8 cellular contexts compared by ENCODE assay signal in genomic region chr3:188749010-188749617, GRCh38.
DNase-seq lines count a peak whose midpoint lies in the region; ATAC-seq, FAIRE-seq and TF ChIP-seq lines count a peak whose summit lies in the region.

No MANE protein-coding gene starts in this region.

- ATAC-seq in HG02885 (IDR thresholded peaks at IDR 0.05; ENCODE audit: poor library complexity, unreplicated experiment): peak; percentile 44
- ATAC-seq in HG03095 (IDR thresholded peaks at IDR 0.05; ENCODE audit: unreplicated experiment): no peak
- no peak for ATAC-seq in GM18517 (IDR thresholded peaks at IDR 0.05; ENCODE audit: unreplicated experiment)

- no peak overlapping the region for H3K4me3 Mint-ChIP-seq in CD8-positive, alpha-beta memory T cell

- no peak for FAIRE-seq in small intestine (lab: Jason Lieb, UNC)

- DNase-seq in CD8-positive, alpha-beta memory T cell: peak; percentile 35 to 64 (median 45)
- DNase-seq in activated CD4-positive, CD25-positive, alpha-beta regulatory T cell treated with anti-CD3 and anti-CD28 coated beads, Interleukin-2, amount 50 U/mL, for 16 hours (ENCODE audit: low read depth, low spot score): peak; percentile 33
- peak; percentile 6 for DNase-seq in effector CD8-positive, alpha-beta T cell (lab: John Stamatoyannopoulos, UW)
- DNase-seq in small intestine (peak; percentile 52), tibial artery (no peak)

- no peak overlapping the region for H3K4me3 ChIP-seq in CD8-positive, alpha-beta memory T cell (ENCODE audit: low read length)
- H3K4me3 ChIP-seq in small intestine (ENCODE audit: low read depth in 1 of 2, low read length in 2 of 2): no peak overlapping the region
- H3K4me3 ChIP-seq in tibial artery: no peak overlapping the region

- CTCF ChIA-PET in CD8-positive, alpha-beta memory T cell (lab: Charles Lee): interaction anchor here (0.8 to 15.9 kb wide), 19 partner anchors 8 to 1016 kb away, joined by 3 to 178 read pairs (median 4); partner anchors contain the start of gene BCL6

- WGBS in small intestine, 3 donors: 76 to 83% (median 82%) methylated on average over 5 of the region's 5 CpGs

- intact Hi-C loops in tibial artery (cut with DNase I; ENCODE audit: low total_unique reads): no loop called here

- no peaks in the 10 kb centered on the region for H3K36me3 ChIP-seq in CD8-positive, alpha-beta memory T cell (ENCODE audit: insufficient read depth, low read length)
- no peaks in the 10 kb centered on the region for H3K36me3 ChIP-seq in small intestine (ENCODE audit: control insufficient read depth in 2 of 2, insufficient read depth in 2 of 2, low read length in 2 of 2)
- H3K36me3 ChIP-seq in tibial artery: no peaks in the 10 kb centered on the region

- peaks cover 0 to 13% (median 3%) of the 10 kb centered on the region in 3 donors for H3K4me1 Mint-ChIP-seq in CD8-positive, alpha-beta memory T cell

- no peaks in the 10 kb centered on the region for H3K9me3 Mint-ChIP-seq in CD8-positive, alpha-beta memory T cell

- POLR2A ChIA-PET in CD8-positive, alpha-beta memory T cell (lab: Charles Lee): interaction anchor here (1.6 to 2.4 kb wide), 2 partner anchors 1009 to 1011 kb away, joined by 4 to 9 read pairs; no protein-coding TSS in a partner anchor

- H3K4me1 ChIP-seq in CD8-positive, alpha-beta memory T cell (ENCODE audit: insufficient read depth, low read length): no peaks in the 10 kb centered on the region
- H3K4me1 ChIP-seq in small intestine (ENCODE audit: control insufficient read depth in 2 of 2, insufficient read depth in 1 of 2, low read depth in 1 of 2, low read length in 1 of 2): no peaks in the 10 kb centered on the region
- peaks cover 0 to 61% (median 11%) of the 10 kb centered on the region in 4 donors for H3K4me1 ChIP-seq in tibial artery

- H3K36me3 Mint-ChIP-seq in CD8-positive, alpha-beta memory T cell: peaks cover 0 to 2% (median 0%) of the 10 kb centered on the region in 3 donors

- no peak overlapping the region for H3K27ac Mint-ChIP-seq in CD8-positive, alpha-beta memory T cell

- TF ChIP-seq CTCF in tibial artery (IDR thresholded peaks at IDR 0.05): peak in 1 of 2 experiments; percentile 11

- H3K27ac ChIP-seq in CD8-positive, alpha-beta memory T cell (ENCODE audit: low read depth, low read length): no peak overlapping the region
- no peak overlapping the region for H3K27ac ChIP-seq in small intestine (ENCODE audit: low read depth in 1 of 2, low read length in 1 of 2)
- H3K27ac ChIP-seq in tibial artery: no peak overlapping the region

- no peaks in the 10 kb centered on the region for H3K27me3 Mint-ChIP-seq in CD8-positive, alpha-beta memory T cell

- H3K9me3 ChIP-seq in CD8-positive, alpha-beta memory T cell (ENCODE audit: low read length): no peaks in the 10 kb centered on the region
- H3K9me3 ChIP-seq in small intestine (ENCODE audit: control insufficient read depth, low read depth) (no peaks in the 10 kb centered on the region), tibial artery (no peaks in the 10 kb centered on the region)

- no peaks in the 10 kb centered on the region for H3K27me3 ChIP-seq in CD8-positive, alpha-beta memory T cell (ENCODE audit: insufficient read depth, low read length, poor library complexity, severe bottlenecking)
- H3K27me3 ChIP-seq in small intestine (ENCODE audit: control insufficient read depth in 2 of 2, insufficient read depth in 2 of 2, low read length in 2 of 2) (no peaks in the 10 kb centered on the region), tibial artery (no peaks in the 10 kb centered on the region)

Comparison
In these comparisons a context has a peak if more than half of its experiments do, and no peak if none do; other contexts are left out.
1. DNase-seq: peak in CD8-positive, alpha-beta memory T cell (5 of 5), activated CD4-positive, CD25-positive, alpha-beta regulatory T cell treated with anti-CD3 and anti-CD28 coated beads, Interleukin-2, amount 50 U/mL, for 16 hours (single experiment), effector CD8-positive, alpha-beta T cell (single experiment) and small intestine (single experiment); none in tibial artery (0 of 2).